Comparison of ENCODE assay signal across 8 cellular contexts in genomic region chr6:33455051-33455450, GRCh38. TPM values are rescaled to one million over a fixed set of nuclear protein-coding genes. Genes with fewer than 3 reads are reported as not detected.
A peak's percentile ranks its signal among the peaks of the same experiment; 100 is the strongest.
DNase-seq lines count a peak whose midpoint lies in the region; ATAC-seq, FAIRE-seq and TF ChIP-seq lines count a peak whose summit lies in the region.

No MANE protein-coding gene starts in this region.

- peak overlapping the region; percentile 91 for H3K4me3 Mint-ChIP-seq in activated CD4-positive, alpha-beta T cell treated with anti-CD3 and anti-CD28 coated beads, Interleukin-2, amount 10 ng/mL, durations not matched to agents 7 days and 5 days

- in situ Hi-C loops in HepG2 (cut with HindIII; ENCODE audit: extremely low pct_ligation_motif_present, low pct_unique_long_range_greater_than_20kb): no loop called here

- no peaks in the 10 kb centered on the region for H4K20me1 ChIP-seq in HepG2 (ENCODE audit: insufficient read depth, low read length)

- no peak for TF ChIP-seq EP300 in HepG2 (IDR thresholded peaks at IDR 0.05; ENCODE audit: low read depth in 2 of 2, low read length in 2 of 2)
- no peak for TF ChIP-seq EP300 in HepG2 (CRISPR knock-in tag; IDR thresholded peaks at IDR 0.05; ENCODE audit: borderline replicate concordance)

- TF ChIP-seq RAD21 in HepG2 (CRISPR knock-in tag; IDR thresholded peaks at IDR 0.05): no peak

- peaks cover 27% of the 10 kb centered on the region for H3K4me1 Mint-ChIP-seq in activated CD4-positive, alpha-beta T cell treated with anti-CD3 and anti-CD28 coated beads, Interleukin-2, amount 10 ng/mL, durations not matched to agents 7 days and 5 days

- peak overlapping the region; percentile 90 for H3K27ac Mint-ChIP-seq in activated CD4-positive, alpha-beta T cell treated with anti-CD3 and anti-CD28 coated beads, Interleukin-2, amount 10 ng/mL, durations not matched to agents 7 days and 5 days

- H3K9me3 ChIP-seq in adipocyte (ENCODE audit: control insufficient read depth, low read length) (no peaks in the 10 kb centered on the region), HepG2 (ENCODE audit: low read length) (no peaks in the 10 kb centered on the region), thoracic aorta (no peaks in the 10 kb centered on the region), mucosa of descending colon (no peaks in the 10 kb centered on the region)

- ATAC-seq in HepG2 (no peak), thoracic aorta (ENCODE audit: insufficient number of reproducible peaks, low FRiP score, low read depth) (no peak), mucosa of descending colon (no peak), HG02759 (IDR thresholded peaks at IDR 0.05; ENCODE audit: unreplicated experiment) (no peak)

- H3K27me3 ChIP-seq in adipocyte (replicated peaks; ENCODE audit: control insufficient read depth, insufficient read depth, low read length): no peaks in the 10 kb centered on the region
- no peaks in the 10 kb centered on the region; a peak in 1 of 5 replicates for H3K27me3 ChIP-seq in HepG2 (ENCODE audit: control insufficient read depth in 1 of 2, insufficient read depth in 2 of 2, low read length in 2 of 2)
- H3K27me3 ChIP-seq in thoracic aorta (replicated peaks; ENCODE audit: insufficient read depth): no peaks in the 10 kb centered on the region

- peak overlapping the region; percentile 43 for H3K27ac ChIP-seq in HepG2 (ENCODE audit: extremely low read length, insufficient read depth, low read length)
- H3K27ac ChIP-seq in thoracic aorta: no peak overlapping the region

- no TSS peak for BruUV-seq in HepG2 (replicated peaks; lab: Mats Ljungman, UMichigan)

- POLR2A ChIA-PET in activated CD4-positive, alpha-beta T cell treated with anti-CD3 and anti-CD28 coated beads, Interleukin-2, amount 10 ng/mL, durations not matched to agents 7 days and 5 days (lab: Charles Lee): interaction anchor here (0.5 to 1.0 kb wide), 2 partner anchors 14 to 79 kb away, joined by 3 to 9 read pairs; no protein-coding TSS in a partner anchor
- POLR2A ChIA-PET in HepG2 (lab: Yijun Ruan, JAX): interaction anchor here (0.7 to 2.0 kb wide), 18 partner anchors 9 to 1260 kb away, joined by 3 to 17 read pairs (median 4); partner anchors contain the start of genes BAK1, CUTA, PHF1 and RPS18

- H2AFZ ChIP-seq in HepG2 (ENCODE audit: low read length): peak overlapping the region; percentile 52

- peak overlapping the region; percentile 95 for H3K9ac ChIP-seq in adipocyte (ENCODE audit: low read length)
- H3K9ac ChIP-seq in HepG2 (ENCODE audit: insufficient read depth, low read depth, low read length): peak overlapping the region; percentile 85

- H3K4me1 ChIP-seq in adipocyte (ENCODE audit: control insufficient read depth, insufficient read depth, low read length) (peaks cover 6% of the 10 kb centered on the region), HepG2 (ENCODE audit: insufficient read depth, low read length) (peaks cover 20% of the 10 kb centered on the region), thoracic aorta (ENCODE audit: control insufficient read depth in 1 of 2, low read depth in 2 of 2) (peaks cover 10 to 21% of the 10 kb centered on the region in 2 donors), mucosa of descending colon (ENCODE audit: low read depth) (peaks cover 15% of the 10 kb centered on the region)

- WGBS in HepG2 (ENCODE audit: low lambda C conversion rate): 41% methylated on average over 16 of the region's 16 CpGs

- no peak for TF ChIP-seq POLR2A in HepG2 (IDR thresholded peaks at IDR 0.05; ENCODE audit: insufficient read depth in 1 of 2, low read depth in 2 of 2, low read length in 2 of 2)

- no peak for DNase-seq in activated CD4-positive, alpha-beta T cell treated with anti-CD3 and anti-CD28 coated beads, Interleukin-2, amount 10 ng/mL, durations not matched to agents 7 days and 5 days
- DNase-seq in activated CD4-positive, alpha-beta T cell treated with anti-CD3 and anti-CD28 coated beads, Interleukin-2, amount 50 U/mL, for 4 hours: no peak
- DNase-seq in adipocyte (ENCODE audit: low read depth) (no peak), HepG2 (ENCODE audit: low spot score) (no peak), thoracic aorta (ENCODE audit: low spot score) (no peak), mucosa of descending colon (no peak), urothelium cell line (ENCODE audit: low spot score) (no peak)

- H3K9me3 Mint-ChIP-seq in activated CD4-positive, alpha-beta T cell treated with anti-CD3 and anti-CD28 coated beads, Interleukin-2, amount 10 ng/mL, durations not matched to agents 7 days and 5 days: no peaks in the 10 kb centered on the region

- peaks cover 17% of the 10 kb centered on the region for H3K36me3 Mint-ChIP-seq in activated CD4-positive, alpha-beta T cell treated with anti-CD3 and anti-CD28 coated beads, Interleukin-2, amount 10 ng/mL, durations not matched to agents 7 days and 5 days (ENCODE audit: low read depth)

- H3K36me3 ChIP-seq in adipocyte (ENCODE audit: control insufficient read depth, insufficient read depth, low read length, severe bottlenecking): peaks cover 10% of the 10 kb centered on the region
- H3K36me3 ChIP-seq in HepG2 (replicated peaks in 1 of 2; ENCODE audit: control insufficient read depth in 1 of 2, insufficient read depth in 2 of 2, low read length in 2 of 2): peaks cover 0 to 9% of the 10 kb centered on the region in 2 experiments; a peak in 3 of 5 replicates
- H3K36me3 ChIP-seq in thoracic aorta: peaks cover 17% of the 10 kb centered on the region
- H3K36me3 ChIP-seq in mucosa of descending colon (ENCODE audit: low read depth): no peaks in the 10 kb centered on the region

- H3K79me2 ChIP-seq in HepG2 (ENCODE audit: insufficient read depth, low read length): peaks cover 15% of the 10 kb centered on the region

- intact Hi-C loops in HepG2 (cut with micrococcal nuclease; ENCODE audit: unreplicated experiment) (no loop called here), mucosa of descending colon (cut with DNase I, micrococcal nuclease) (no loop called here)

- CTCF ChIA-PET in activated CD4-positive, alpha-beta T cell treated with anti-CD3 and anti-CD28 coated beads, Interleukin-2, amount 10 ng/mL, durations not matched to agents 7 days and 5 days (lab: Charles Lee): interaction anchor here (0.8 to 1.8 kb wide), 6 partner anchors 8 to 44 kb away, joined by 3 to 7 read pairs (median 6); no protein-coding TSS in a partner anchor
- CTCF ChIA-PET in HepG2 (lab: Yijun Ruan, JAX; ENCODE audit: low intra/inter-chr PET ratio, low total read pairs): no interaction called here

- TF ChIP-seq CTCF in HepG2 (CRISPR knock-in tag; IDR thresholded peaks at IDR 0.05): no peak
- TF ChIP-seq CTCF in thoracic aorta (IDR thresholded peaks at IDR 0.05): no peak
- TF ChIP-seq CTCF in mucosa of descending colon (IDR thresholded peaks at IDR 0.05): no peak

- H3K4me3 ChIP-seq in adipocyte (ENCODE audit: low read length): peak overlapping the region; percentile 97
- peak overlapping the region; percentile 92 to 100 (median 95) for H3K4me3 ChIP-seq in HepG2 (replicated peaks in 1 of 3; ENCODE audit: insufficient read depth in 1 of 3, low read depth in 2 of 3, low read length in 3 of 3)
- H3K4me3 ChIP-seq in thoracic aorta: peak overlapping the region; percentile 96
- no peak overlapping the region for H3K4me3 ChIP-seq in mucosa of descending colon

- H3K4me2 ChIP-seq in HepG2 (ENCODE audit: low read depth, low read length): peak overlapping the region; percentile 98

- no peak for FAIRE-seq in HepG2 (lab: Jason Lieb, UNC)
- FAIRE-seq in urothelium cell line (lab: Jason Lieb, UNC): no peak

- H3K27me3 Mint-ChIP-seq in activated CD4-positive, alpha-beta T cell treated with anti-CD3 and anti-CD28 coated beads, Interleukin-2, amount 10 ng/mL, durations not matched to agents 7 days and 5 days: no peaks in the 10 kb centered on the region

RNA-seq across cellular contexts. Expression of gene ZBTB9, which starts 0.7 kb away (rescaled TPM):
- 1 to 10 TPM; 9.0 to 9.9 TPM for total RNA-seq in activated CD4-positive, alpha-beta T cell treated with anti-CD3 and anti-CD28 coated beads, Interleukin-2, amount 10 ng/mL, durations not matched to agents 7 days and 5 days
- total RNA-seq in HepG2 (2016; rRNA removed; fragmentation: Illumina TruSeq; extraction: Trizol) (9.2 and 11.5 TPM in 2 replicates), thoracic aorta (1 to 10 TPM; 1.1 to 7.1 TPM), mucosa of descending colon (1 to 10 TPM; 4.3 to 5.8 (median 4.5) TPM)
- 1.1 and 1.9 TPM in 2 replicates for total RNA-seq in HepG2 (2016; cell fraction: cytosol; rRNA removed; fragmentation: Illumina TruSeq; extraction: Trizol; ENCODE audit: low read depth)
- total RNA-seq in HepG2 (2016; cell fraction: insoluble cytoplasmic fraction; rRNA removed; fragmentation: Illumina TruSeq; extraction: Trizol): 10.0 and 10.1 TPM in 2 replicates
- 4.7 and 6.0 TPM in 2 replicates for total RNA-seq in HepG2 (2016; cell fraction: membrane; rRNA removed; fragmentation: Illumina TruSeq; extraction: Trizol)
- total RNA-seq in HepG2 (2016; cell fraction: nucleus; rRNA removed; fragmentation: Illumina TruSeq; extraction: Trizol): 6.5 and 6.7 TPM in 2 replicates
- 5.3 and 7.1 TPM in 2 replicates for polyA plus RNA-seq in HepG2 (2011; rRNA removed)
- 3.8 and 5.0 TPM in 2 replicates for polyA plus RNA-seq in HepG2 (2011; cell fraction: cytosol; rRNA removed)
- polyA plus RNA-seq in HepG2 (2011; cell fraction: nucleus; rRNA removed): 3.6 and 4.8 TPM in 2 replicates
- 7.1 and 7.6 TPM in 2 replicates for polyA plus RNA-seq in HepG2 (2012)
- polyA plus RNA-seq in HepG2 (2016; cell fraction: cytosol; fragmentation: Illumina TruSeq; extraction: Trizol; ENCODE audit: low read depth): 0.71 and 0.88 TPM in 2 replicates
- polyA plus RNA-seq in HepG2 (2016; cell fraction: insoluble cytoplasmic fraction; fragmentation: Illumina TruSeq; extraction: Trizol; ENCODE audit: low read depth): 9.1 and 13.0 TPM in 2 replicates
- 2.4 and 2.5 TPM in 2 replicates for polyA plus RNA-seq in HepG2 (2016; cell fraction: membrane; fragmentation: Illumina TruSeq; extraction: Trizol; ENCODE audit: low read depth)
- polyA plus RNA-seq in HepG2 (2016; cell fraction: nucleus; fragmentation: Illumina TruSeq; extraction: Trizol; ENCODE audit: insufficient read depth, low read depth): 7.9 and 11.1 TPM in 2 replicates
- polyA minus RNA-seq in HepG2 (2011; rRNA and poly(A)+ RNA removed; ENCODE audit: low replicate concordance): 12.4 and 17.3 TPM in 2 replicates
- 5.9 and 8.3 TPM in 2 replicates for polyA minus RNA-seq in HepG2 (2011; cell fraction: cytosol; rRNA and poly(A)+ RNA removed)
- polyA minus RNA-seq in HepG2 (2011; cell fraction: nucleus; rRNA and poly(A)+ RNA removed): 4.5 and 5.7 TPM in 2 replicates

RNA-seq across cellular contexts. Expression of gene SYNGAP1, which starts 35.2 kb away (rescaled TPM):
- total RNA-seq in activated CD4-positive, alpha-beta T cell treated with anti-CD3 and anti-CD28 coated beads, Interleukin-2, amount 10 ng/mL, durations not matched to agents 7 days and 5 days: 10 to 100 TPM; 42.9 to 44.9 TPM
- total RNA-seq in HepG2 (2016; rRNA removed; fragmentation: Illumina TruSeq; extraction: Trizol) (0.41 and 0.75 TPM in 2 replicates), thoracic aorta (10 to 100 TPM; 16.2 to 24.6 TPM), mucosa of descending colon (10 to 100 TPM in 1 of 3 donors, 1 to 10 TPM in 2; 8.1 to 39.8 (median 8.8) TPM)
- total RNA-seq in HepG2 (2016; cell fraction: cytosol; rRNA removed; fragmentation: Illumina TruSeq; extraction: Trizol; ENCODE audit: low read depth): 0.09 and 0.10 TPM in 2 replicates
- total RNA-seq in HepG2 (2016; cell fraction: insoluble cytoplasmic fraction; rRNA removed; fragmentation: Illumina TruSeq; extraction: Trizol): 0.42 and 0.78 TPM in 2 replicates
- 0.14 and 0.15 TPM in 2 replicates for total RNA-seq in HepG2 (2016; cell fraction: membrane; rRNA removed; fragmentation: Illumina TruSeq; extraction: Trizol)
- 1.1 and 1.4 TPM in 2 replicates for total RNA-seq in HepG2 (2016; cell fraction: nucleus; rRNA removed; fragmentation: Illumina TruSeq; extraction: Trizol)
- 1.1 and 1.9 TPM in 2 replicates for polyA plus RNA-seq in HepG2 (2011; rRNA removed)
- polyA plus RNA-seq in HepG2 (2011; cell fraction: cytosol; rRNA removed): 0.32 and 0.33 TPM in 2 replicates
- polyA plus RNA-seq in HepG2 (2011; cell fraction: nucleus; rRNA removed): 12.4 and 12.6 TPM in 2 replicates
- 2.7 and 3.4 TPM in 2 replicates for polyA plus RNA-seq in HepG2 (2012)
- polyA plus RNA-seq in HepG2 (2016; cell fraction: cytosol; fragmentation: Illumina TruSeq; extraction: Trizol; ENCODE audit: low read depth): 0.07 TPM in 2 replicates
- polyA plus RNA-seq in HepG2 (2016; cell fraction: insoluble cytoplasmic fraction; fragmentation: Illumina TruSeq; extraction: Trizol; ENCODE audit: low read depth): 0.70 and 1.0 TPM in 2 replicates
- 0.16 and 0.18 TPM in 2 replicates for polyA plus RNA-seq in HepG2 (2016; cell fraction: membrane; fragmentation: Illumina TruSeq; extraction: Trizol; ENCODE audit: low read depth)
- polyA plus RNA-seq in HepG2 (2016; cell fraction: nucleus; fragmentation: Illumina TruSeq; extraction: Trizol; ENCODE audit: insufficient read depth, low read depth): 6.2 and 14.4 TPM in 2 replicates
- 0.98 and 2.6 TPM in 2 replicates for polyA minus RNA-seq in HepG2 (2011; rRNA and poly(A)+ RNA removed; ENCODE audit: low replicate concordance)
- 0.26 and 0.49 TPM in 2 replicates for polyA minus RNA-seq in HepG2 (2011; cell fraction: cytosol; rRNA and poly(A)+ RNA removed)
- 2.2 and 4.4 TPM in 2 replicates for polyA minus RNA-seq in HepG2 (2011; cell fraction: nucleus; rRNA and poly(A)+ RNA removed)

RNA-seq across cellular contexts. Expression of gene CUTA, which starts 37.1 kb away (rescaled TPM):
- total RNA-seq in activated CD4-positive, alpha-beta T cell treated with anti-CD3 and anti-CD28 coated beads, Interleukin-2, amount 10 ng/mL, durations not matched to agents 7 days and 5 days: 100 to 1,000 TPM; 191 to 207 TPM
- total RNA-seq in HepG2 (2016; rRNA removed; fragmentation: Illumina TruSeq; extraction: Trizol): 106 and 180 TPM in 2 replicates
- total RNA-seq in HepG2 (2016; cell fraction: cytosol; rRNA removed; fragmentation: Illumina TruSeq; extraction: Trizol; ENCODE audit: low read depth): 87.7 and 122 TPM in 2 replicates
- 99.2 and 177 TPM in 2 replicates for total RNA-seq in HepG2 (2016; cell fraction: insoluble cytoplasmic fraction; rRNA removed; fragmentation: Illumina TruSeq; extraction: Trizol)
- total RNA-seq in HepG2 (2016; cell fraction: membrane; rRNA removed; fragmentation: Illumina TruSeq; extraction: Trizol): 103 and 132 TPM in 2 replicates
- total RNA-seq in HepG2 (2016; cell fraction: nucleus; rRNA removed; fragmentation: Illumina TruSeq; extraction: Trizol): 108 and 119 TPM in 2 replicates
- 169 and 170 TPM in 2 replicates for polyA plus RNA-seq in HepG2 (2011; rRNA removed)
- polyA plus RNA-seq in HepG2 (2011; cell fraction: cytosol; rRNA removed): 216 and 233 TPM in 2 replicates
- 172 and 210 TPM in 2 replicates for polyA plus RNA-seq in HepG2 (2011; cell fraction: nucleus; rRNA removed)
- polyA plus RNA-seq in HepG2 (2012): 255 and 283 TPM in 2 replicates
- polyA plus RNA-seq in HepG2 (2016; cell fraction: cytosol; fragmentation: Illumina TruSeq; extraction: Trizol; ENCODE audit: low read depth): 146 and 200 TPM in 2 replicates
- 151 and 161 TPM in 2 replicates for polyA plus RNA-seq in HepG2 (2016; cell fraction: insoluble cytoplasmic fraction; fragmentation: Illumina TruSeq; extraction: Trizol; ENCODE audit: low read depth)
- polyA plus RNA-seq in HepG2 (2016; cell fraction: membrane; fragmentation: Illumina TruSeq; extraction: Trizol; ENCODE audit: low read depth): 164 and 192 TPM in 2 replicates
- 257 and 280 TPM in 2 replicates for polyA plus RNA-seq in HepG2 (2016; cell fraction: nucleus; fragmentation: Illumina TruSeq; extraction: Trizol; ENCODE audit: insufficient read depth, low read depth)
- 123 and 177 TPM in 2 replicates for polyA minus RNA-seq in HepG2 (2011; rRNA and poly(A)+ RNA removed; ENCODE audit: low replicate concordance)
- polyA minus RNA-seq in HepG2 (2011; cell fraction: cytosol; rRNA and poly(A)+ RNA removed): 58.9 and 70.6 TPM in 2 replicates
- 46.0 and 46.9 TPM in 2 replicates for polyA minus RNA-seq in HepG2 (2011; cell fraction: nucleus; rRNA and poly(A)+ RNA removed)
- 100 to 1,000 TPM in 1 of 2 donors, 10 to 100 TPM in 1; 60.3 to 207 TPM for total RNA-seq in thoracic aorta
- total RNA-seq in mucosa of descending colon: 100 to 1,000 TPM; 146 to 163 (median 151) TPM

RNA-seq across cellular contexts. Expression of gene PHF1, which starts 44.2 kb away (rescaled TPM):
- total RNA-seq in activated CD4-positive, alpha-beta T cell treated with anti-CD3 and anti-CD28 coated beads, Interleukin-2, amount 10 ng/mL, durations not matched to agents 7 days and 5 days: 10 to 100 TPM; 34.2 to 37.7 TPM
- total RNA-seq in HepG2 (2016; rRNA removed; fragmentation: Illumina TruSeq; extraction: Trizol) (14.3 and 25.4 TPM in 2 replicates), thoracic aorta (100 to 1,000 TPM in 1 of 2 donors, 10 to 100 TPM in 1; 82.0 to 104 TPM), mucosa of descending colon (10 to 100 TPM; 29.9 to 96.5 (median 38.1) TPM)
- 8.6 and 10.0 TPM in 2 replicates for total RNA-seq in HepG2 (2016; cell fraction: cytosol; rRNA removed; fragmentation: Illumina TruSeq; extraction: Trizol; ENCODE audit: low read depth)
- 13.8 and 26.7 TPM in 2 replicates for total RNA-seq in HepG2 (2016; cell fraction: insoluble cytoplasmic fraction; rRNA removed; fragmentation: Illumina TruSeq; extraction: Trizol)
- 20.1 and 20.5 TPM in 2 replicates for total RNA-seq in HepG2 (2016; cell fraction: membrane; rRNA removed; fragmentation: Illumina TruSeq; extraction: Trizol)
- 25.9 and 27.3 TPM in 2 replicates for total RNA-seq in HepG2 (2016; cell fraction: nucleus; rRNA removed; fragmentation: Illumina TruSeq; extraction: Trizol)
- 61.9 and 77.2 TPM in 2 replicates for polyA plus RNA-seq in HepG2 (2011; rRNA removed)
- polyA plus RNA-seq in HepG2 (2011; cell fraction: cytosol; rRNA removed): 41.5 and 45.3 TPM in 2 replicates
- 358 and 376 TPM in 2 replicates for polyA plus RNA-seq in HepG2 (2011; cell fraction: nucleus; rRNA removed)
- 45.7 and 67.9 TPM in 2 replicates for polyA plus RNA-seq in HepG2 (2012)
- 16.9 and 19.4 TPM in 2 replicates for polyA plus RNA-seq in HepG2 (2016; cell fraction: cytosol; fragmentation: Illumina TruSeq; extraction: Trizol; ENCODE audit: low read depth)
- 26.3 and 31.9 TPM in 2 replicates for polyA plus RNA-seq in HepG2 (2016; cell fraction: insoluble cytoplasmic fraction; fragmentation: Illumina TruSeq; extraction: Trizol; ENCODE audit: low read depth)
- polyA plus RNA-seq in HepG2 (2016; cell fraction: membrane; fragmentation: Illumina TruSeq; extraction: Trizol; ENCODE audit: low read depth): 31.4 and 34.9 TPM in 2 replicates
- 98.6 and 111 TPM in 2 replicates for polyA plus RNA-seq in HepG2 (2016; cell fraction: nucleus; fragmentation: Illumina TruSeq; extraction: Trizol; ENCODE audit: insufficient read depth, low read depth)
- polyA minus RNA-seq in HepG2 (2011; rRNA and poly(A)+ RNA removed; ENCODE audit: low replicate concordance): 22.2 and 35.1 TPM in 2 replicates
- polyA minus RNA-seq in HepG2 (2011; cell fraction: cytosol; rRNA and poly(A)+ RNA removed): 11.8 and 13.5 TPM in 2 replicates
- 33.0 and 41.3 TPM in 2 replicates for polyA minus RNA-seq in HepG2 (2011; cell fraction: nucleus; rRNA and poly(A)+ RNA removed)
